ENCODE assay signal across 26 cellular contexts in genomic region chr7:66741-67140, GRCh38.
DNase-seq lines count a peak whose midpoint lies in the region; ATAC-seq, FAIRE-seq and TF ChIP-seq lines count a peak whose summit lies in the region.
"Had no signal": no experiment of that assay in that cellular context is flagged by ENCODE, and none has a peak within 500 bp of the region (broad histone marks: within the 10 kb centered on the region; RNA-seq: fewer than 3 reads in every experiment).

No MANE protein-coding gene starts in this region.

- H3K27me3 Mint-ChIP-seq in WTC11 (ENCODE audit: low read depth) = no peaks in the 10 kb centered on the region; the same call in 1 of the 2 replicates

- in situ Hi-C loops in HepG2 (cut with HindIII; ENCODE audit: extremely low pct_ligation_motif_present, low pct_unique_long_range_greater_than_20kb) = no loop called here
- in situ Hi-C loops in gastrocnemius medialis (cut with MboI; ENCODE audit: low sequenced_read_pairs in 4 of 4) = no loop called here
- in situ Hi-C loops in GM13976 (cut with MboI; ENCODE audit: low sequenced_read_pairs, unreplicated experiment) = no loop called here

- no peak overlapping the region for H2AFZ ChIP-seq in HepG2 (ENCODE audit: low read length)
- H2AFZ ChIP-seq: GM23248 had no signal

- no peak for ATAC-seq in right lobe of liver
- ATAC-seq in HepG2 = no peak
- no peak for ATAC-seq in WTC11
- no peak for ATAC-seq in lower lobe of right lung
- no peak for ATAC-seq in aorta (ENCODE audit: low FRiP score)
- no peak for ATAC-seq in gastrocnemius medialis

- H3K9me3 ChIP-seq in right lobe of liver (no peaks in the 10 kb centered on the region), HepG2 (ENCODE audit: low read length) (no peaks in the 10 kb centered on the region), lower lobe of right lung (no peaks in the 10 kb centered on the region), aorta (ENCODE audit: control insufficient read depth, low read length) (no peaks in the 10 kb centered on the region), tibial nerve (no peaks in the 10 kb centered on the region), gastrocnemius medialis (no peaks in the 10 kb centered on the region)
- H3K9me3 ChIP-seq: SJCRH30 had no signal

- DNase-seq in right lobe of liver (peak in 2 of 3 donors; percentile 10 to 31), HepG2 (ENCODE audit: low spot score) (no peak), WTC11 (ENCODE audit: low spot score) (no peak), lower lobe of right lung (peak; percentile 34), aorta (peak; percentile 38 to 68), tibial nerve (ENCODE audit: low spot score in 2 of 2) (no peak), gastrocnemius medialis (no peak), GM13976 (ENCODE audit: low spot score) (no peak)
- DNase-seq: Calu3; CD8-positive, alpha-beta memory T cell; DMS153; GM23248; HCEC 1CT; Karpas-422; NCI-H1694; NCI-H2081; NCI-H2171; NCI-H345; NCI-H524; NCI-H774; NK-92 treated with Interleukin-12 subunit alpha and Interleukin-12 subunit beta, amount 100 ng/mL, for 24 hours; SJCRH30 had no signal

- H3K27ac ChIP-seq in right lobe of liver (no peak overlapping the region), HepG2 (ENCODE audit: extremely low read length, insufficient read depth, low read length) (no peak overlapping the region), lower lobe of right lung (no peak overlapping the region), aorta (ENCODE audit: low read depth in 1 of 2, low read length in 2 of 2) (no peak overlapping the region), tibial nerve (no peak overlapping the region), gastrocnemius medialis (no peak overlapping the region)
- H3K27ac ChIP-seq: C4-2B, GM23248, RWPE1, SJCRH30 had no signal

- WGBS in right lobe of liver (ENCODE audit: insufficient coverage, low coverage, low lambda C conversion rate, missing lambda C conversion rate) = 92% methylated on average over 2 of the region's 12 CpGs
- 46% methylated on average over 4 of the region's 12 CpGs for WGBS in HepG2 (ENCODE audit: low lambda C conversion rate)
- 96 to 97% methylated on average over 12 of the region's 12 CpGs for WGBS in aorta, 2 donors
- WGBS in tibial nerve, 2 donors = 91 to 92% methylated on average over 12 of the region's 12 CpGs

- POLR2A ChIA-PET in HepG2 (lab: Yijun Ruan, JAX) = no interaction called here
- POLR2A ChIA-PET in WTC11 (lab: Charles Lee) = no interaction called here

- no peak overlapping the region for H3K4me2 ChIP-seq in HepG2 (ENCODE audit: low read depth, low read length)

- H3K4me3 ChIP-seq in right lobe of liver (no peak overlapping the region), HepG2 (replicated peaks in 1 of 3; ENCODE audit: insufficient read depth in 1 of 3, low read depth in 2 of 3, low read length in 3 of 3) (no peak overlapping the region), lower lobe of right lung (no peak overlapping the region), aorta (ENCODE audit: low read length in 2 of 2) (no peak overlapping the region), tibial nerve (no peak overlapping the region), gastrocnemius medialis (no peak overlapping the region)
- H3K4me3 ChIP-seq: GM23248, SJCRH30 had no signal

- TF ChIP-seq RAD21 in HepG2 (CRISPR knock-in tag; IDR thresholded peaks at IDR 0.05) = no peak

- intact Hi-C loops in right lobe of liver (cut with DNase I) (no loop called here), HepG2 (cut with micrococcal nuclease; ENCODE audit: unreplicated experiment) (no loop called here), lower lobe of right lung (cut with DNase I) (no loop called here), aorta (cut with DNase I) (no loop called here), gastrocnemius medialis (cut with DNase I; ENCODE audit: low total_unique reads) (no loop called here)

- H3K27me3 ChIP-seq in right lobe of liver (no peaks in the 10 kb centered on the region), HepG2 (ENCODE audit: control insufficient read depth in 1 of 2, insufficient read depth in 2 of 2, low read length in 2 of 2) (peaks cover 4 to 46% of the 10 kb centered on the region in 2 experiments; a peak in 3 of 5 replicates), lower lobe of right lung (ENCODE audit: low read depth) (no peaks in the 10 kb centered on the region), aorta (ENCODE audit: control insufficient read depth in 1 of 2, insufficient read depth in 2 of 2, low read length in 1 of 2) (no peaks in the 10 kb centered on the region), tibial nerve (no peaks in the 10 kb centered on the region), gastrocnemius medialis (no peaks in the 10 kb centered on the region)
- H3K27me3 ChIP-seq: SJCRH30 had no signal

- no peak overlapping the region for H3K9ac ChIP-seq in HepG2 (ENCODE audit: insufficient read depth, low read depth, low read length)
- H3K9ac ChIP-seq: GM23248 had no signal

- H3K4me3 Mint-ChIP-seq in WTC11 = no peak overlapping the region
- H3K4me3 Mint-ChIP-seq: CD8-positive, alpha-beta memory T cell had no signal

- H3K36me3 Mint-ChIP-seq in WTC11 = no peaks in the 10 kb centered on the region
- H3K36me3 Mint-ChIP-seq: CD8-positive, alpha-beta memory T cell had no signal

- TF ChIP-seq POLR2A in right lobe of liver (IDR thresholded peaks at IDR 0.05) (no peak), HepG2 (IDR thresholded peaks at IDR 0.05; ENCODE audit: insufficient read depth in 1 of 2, low read depth in 2 of 2, low read length in 2 of 2) (no peak), tibial nerve (IDR thresholded peaks at IDR 0.05) (no peak), gastrocnemius medialis (IDR thresholded peaks at IDR 0.05) (no peak)

- H3K79me2 ChIP-seq in HepG2 (ENCODE audit: insufficient read depth, low read length) = no peaks in the 10 kb centered on the region

- H3K4me1 ChIP-seq in right lobe of liver (no peaks in the 10 kb centered on the region), HepG2 (ENCODE audit: insufficient read depth, low read length) (no peaks in the 10 kb centered on the region), lower lobe of right lung (peaks cover 6% of the 10 kb centered on the region), aorta (ENCODE audit: control insufficient read depth in 1 of 2, insufficient read depth in 2 of 2, low read length in 2 of 2) (no peaks in the 10 kb centered on the region), tibial nerve (peaks cover 0 to 39% (median 0%) of the 10 kb centered on the region in 4 donors), gastrocnemius medialis (peaks cover 3 to 30% of the 10 kb centered on the region in 2 donors)

- BruUV-seq in HepG2 (replicated peaks; lab: Mats Ljungman, UMichigan) = no TSS peak

- CTCF ChIA-PET in HepG2 (lab: Yijun Ruan, JAX; ENCODE audit: low intra/inter-chr PET ratio, low total read pairs) = no interaction called here
- CTCF ChIA-PET in WTC11 (lab: Charles Lee) = interaction anchor here (1.4 to 2.0 kb wide), 2 partner anchors 30 to 58 kb away, joined by 3 to 4 read pairs; no protein-coding TSS in a partner anchor

- no peaks in the 10 kb centered on the region for H3K9me3 Mint-ChIP-seq in WTC11
- H3K9me3 Mint-ChIP-seq: CD8-positive, alpha-beta memory T cell had no signal

- peak overlapping the region; percentile 45; the same call in 1 of the 2 replicates for H3K27ac Mint-ChIP-seq in WTC11
- H3K27ac Mint-ChIP-seq: CD8-positive, alpha-beta memory T cell had no signal

- FAIRE-seq in HepG2 (lab: Jason Lieb, UNC) = no peak
- FAIRE-seq: GM12892, GM18507 had no signal

- peaks cover 21% of the 10 kb centered on the region for H3K4me1 Mint-ChIP-seq in WTC11
- H3K4me1 Mint-ChIP-seq: CD8-positive, alpha-beta memory T cell had no signal

- H3K36me3 ChIP-seq in right lobe of liver = no peaks in the 10 kb centered on the region
- no peaks in the 10 kb centered on the region for H3K36me3 ChIP-seq in HepG2 (replicated peaks in 1 of 2; ENCODE audit: control insufficient read depth in 1 of 2, insufficient read depth in 2 of 2, low read length in 2 of 2)
- no peaks in the 10 kb centered on the region for H3K36me3 ChIP-seq in lower lobe of right lung
- H3K36me3 ChIP-seq in aorta (ENCODE audit: control insufficient read depth in 1 of 2, insufficient read depth in 2 of 2, low read length in 1 of 2) = no peaks in the 10 kb centered on the region
- no peaks in the 10 kb centered on the region for H3K36me3 ChIP-seq in tibial nerve
- no peaks in the 10 kb centered on the region for H3K36me3 ChIP-seq in gastrocnemius medialis
- H3K36me3 ChIP-seq: SJCRH30 had no signal

- TF ChIP-seq CTCF in right lobe of liver (IDR thresholded peaks at IDR 0.05) (no peak), HepG2 (CRISPR knock-in tag; IDR thresholded peaks at IDR 0.05) (no peak), WTC11 (IDR thresholded peaks at IDR 0.05) (no peak), lower lobe of right lung (IDR thresholded peaks at IDR 0.05) (no peak), tibial nerve (IDR thresholded peaks at IDR 0.05) (no peak), gastrocnemius medialis (IDR thresholded peaks at IDR 0.05 in 4 of 5, conservative IDR thresholded peaks at IDR 0.05 in 1 of 5) (no peak), GM13976 (IDR thresholded peaks at IDR 0.05; ENCODE audit: borderline replicate concordance, control extremely low read depth, extremely low read depth, insufficient read depth, missing control alignments) (no peak)

- no peak for TF ChIP-seq EP300 in HepG2 (IDR thresholded peaks at IDR 0.05; ENCODE audit: low read depth in 2 of 2, low read length in 2 of 2)
- TF ChIP-seq EP300 in HepG2 (CRISPR knock-in tag; IDR thresholded peaks at IDR 0.05; ENCODE audit: borderline replicate concordance) = no peak
- no peak for TF ChIP-seq EP300 in tibial nerve (IDR thresholded peaks at IDR 0.05)

- no peaks in the 10 kb centered on the region for H4K20me1 ChIP-seq in HepG2 (ENCODE audit: insufficient read depth, low read length)

TF ChIP-seq in HepG2, 621 proteins besides CTCF, POLR2A, EP300 and RAD21:
- TF ChIP-seq TAF1 (CRISPR knock-in tag; IDR thresholded peaks at IDR 0.05) = no peak
TF ChIP-seq in HepG2: peak in this region for 0.

TF ChIP-seq in WTC11, 78 proteins besides CTCF, POLR2A, EP300 and RAD21 (continues in another document):
- TF ChIP-seq ZNF317 (CRISPR knock-in tag; IDR thresholded peaks at IDR 0.05; ENCODE audit: borderline replicate concordance, low read depth) = no peak
- no peak for TF ChIP-seq ZNF671 (CRISPR knock-in tag; IDR thresholded peaks at IDR 0.05)
- no peak for TF ChIP-seq TCF7 (CRISPR knock-in tag; IDR thresholded peaks at IDR 0.05; ENCODE audit: low read depth)
- no peak for TF ChIP-seq FOXK1 (CRISPR knock-in tag; IDR thresholded peaks at IDR 0.05)

Comparison
In these comparisons a context has a peak if more than half of its experiments do, and no peak if none do; other contexts are left out.
1. DNase-seq: peak in right lobe of liver (2 of 3), lower lobe of right lung (single experiment) and aorta (2 of 2); none in HepG2 (single experiment), WTC11 (single experiment), tibial nerve (0 of 2), gastrocnemius medialis (0 of 2) and GM13976 (single experiment).